In genomic region chr15:67011620-67012005, GRCh38 we compare ENCODE assay signal across 1 cellular context.
TF ChIP-seq lines count a peak whose summit lies in the region.

No MANE protein-coding gene starts in this region.

TF ChIP-seq in K562, 482 proteins besides CTCF, POLR2A, EP300 and RAD21 (continued from another document):
- no peak for TF ChIP-seq ZBTB11 (CRISPR knock-in tag; IDR thresholded peaks at IDR 0.05)
